Comparison of ENCODE assay signal across 18 cellular contexts in the genomic region with DNA sequence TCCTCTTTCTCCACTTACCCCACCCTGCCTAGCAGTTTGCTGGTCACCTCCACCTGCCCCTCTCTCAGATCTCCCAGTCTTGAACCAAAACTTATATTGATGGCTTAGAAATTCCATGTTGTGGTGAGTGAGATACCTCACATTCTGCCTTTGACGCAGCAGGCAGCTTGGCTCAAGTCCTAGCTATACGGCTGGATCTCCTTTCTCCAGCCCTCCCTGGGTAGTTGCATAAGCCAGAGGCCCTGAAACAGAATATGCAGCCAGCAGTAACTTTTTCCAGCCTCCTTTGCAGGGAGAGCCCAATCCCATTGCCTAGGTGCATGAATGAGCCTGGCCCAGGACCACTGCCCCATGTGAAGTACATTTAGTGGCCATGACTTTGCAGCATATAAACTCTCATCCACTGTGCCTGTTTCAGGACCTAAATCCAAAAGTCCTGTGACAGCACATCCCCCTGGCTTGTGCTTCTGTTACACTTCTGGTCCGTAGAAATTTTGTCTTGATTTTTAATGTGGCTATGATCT.
DNase-seq lines count a peak whose midpoint lies in the region; ATAC-seq and TF ChIP-seq lines count a peak whose summit lies in the region.
"Had no signal": no experiment of that assay in that cellular context is flagged by ENCODE, and none has a peak within 500 bp of the region (broad histone marks: within the 10 kb centered on the region; RNA-seq: fewer than 3 reads in every experiment).

No MANE protein-coding gene starts in this region.

- DNase-seq in GM04504 (ENCODE audit: low read depth) (peak; percentile 6), astrocyte of the spinal cord (ENCODE audit: low read depth, low spot score) (peak; percentile 65), fibroblast of mammary gland (ENCODE audit: low read depth) (peak; percentile 36), Ammon's horn (ENCODE audit: low spot score) (no peak), cerebellar cortex (ENCODE audit: low spot score) (no peak), NCI-H146 treated with DMSO at 0.1 percent for 48 hours (lab: John Stamatoyannopoulos, UW; ENCODE audit: unreplicated experiment) (no peak)
- DNase-seq: CD8-positive, alpha-beta memory T cell; GF-D8; MM.1S; NCI-H1105 treated with DMSO at 0.1 percent for 48 hours; NCI-H187 treated with DMSO at 0.1 percent for 48 hours; NCI-H82 had no signal

- no peak for TF ChIP-seq CTCF in astrocyte of the spinal cord (IDR thresholded peaks at IDR 0.05; ENCODE audit: low read depth, low read length)
- TF ChIP-seq CTCF in fibroblast of mammary gland (conservative IDR thresholded peaks at IDR 0.05; ENCODE audit: control insufficient read depth, insufficient read depth, low read depth, low read length): no peak
- no peak for TF ChIP-seq CTCF in nephron (IDR thresholded peaks at IDR 0.05; ENCODE audit: unreplicated experiment in 3 of 3)

- peaks cover 5% of the 10 kb centered on the region for H3K36me3 Mint-ChIP-seq in nephron (ENCODE audit: low read depth)

- no peak for ATAC-seq in HG02938 (IDR thresholded peaks at IDR 0.05; ENCODE audit: unreplicated experiment)
- ATAC-seq: GM23338, HepG2, Right ventricle myocardium inferior had no signal

- H3K4me1 Mint-ChIP-seq in nephron: peaks cover 22% of the 10 kb centered on the region
- H3K4me1 Mint-ChIP-seq: CD8-positive, alpha-beta memory T cell; GM23338 had no signal

- H3K27ac Mint-ChIP-seq in nephron: peak overlapping the region in 2 of 3 experiments; percentile 3 to 5
- H3K27ac Mint-ChIP-seq: GM23338 had no signal

- H3K4me3 ChIP-seq in astrocyte of the spinal cord (ENCODE audit: low read depth, low read length) (no peak overlapping the region), fibroblast of mammary gland (ENCODE audit: control insufficient read depth, low read depth, low read length) (no peak overlapping the region)
- H3K4me3 ChIP-seq: BLaER1, GM23338 had no signal

- in situ Hi-C loops in astrocyte of the spinal cord (cut with HindIII; ENCODE audit: low sequenced_read_pairs): no loop called here

- peaks cover 3% of the 10 kb centered on the region for H3K27me3 Mint-ChIP-seq in nephron (ENCODE audit: low read depth)

- H3K9me3 Mint-ChIP-seq in nephron: peaks cover 34% of the 10 kb centered on the region

- H3K4me3 Mint-ChIP-seq in nephron: no peak overlapping the region
- H3K4me3 Mint-ChIP-seq: CD8-positive, alpha-beta memory T cell; GM23338 had no signal

Comparison
In these comparisons a context has a peak if more than half of its experiments do, and no peak if none do; other contexts are left out.
1. DNase-seq: peak in GM04504 (single experiment), astrocyte of the spinal cord (single experiment) and fibroblast of mammary gland (single experiment); none in Ammon's horn (single experiment), cerebellar cortex (single experiment) and NCI-H146 treated with DMSO at 0.1 percent for 48 hours (single experiment).